Comparison of ENCODE assay signal across 21 cellular contexts in the genomic region with DNA sequence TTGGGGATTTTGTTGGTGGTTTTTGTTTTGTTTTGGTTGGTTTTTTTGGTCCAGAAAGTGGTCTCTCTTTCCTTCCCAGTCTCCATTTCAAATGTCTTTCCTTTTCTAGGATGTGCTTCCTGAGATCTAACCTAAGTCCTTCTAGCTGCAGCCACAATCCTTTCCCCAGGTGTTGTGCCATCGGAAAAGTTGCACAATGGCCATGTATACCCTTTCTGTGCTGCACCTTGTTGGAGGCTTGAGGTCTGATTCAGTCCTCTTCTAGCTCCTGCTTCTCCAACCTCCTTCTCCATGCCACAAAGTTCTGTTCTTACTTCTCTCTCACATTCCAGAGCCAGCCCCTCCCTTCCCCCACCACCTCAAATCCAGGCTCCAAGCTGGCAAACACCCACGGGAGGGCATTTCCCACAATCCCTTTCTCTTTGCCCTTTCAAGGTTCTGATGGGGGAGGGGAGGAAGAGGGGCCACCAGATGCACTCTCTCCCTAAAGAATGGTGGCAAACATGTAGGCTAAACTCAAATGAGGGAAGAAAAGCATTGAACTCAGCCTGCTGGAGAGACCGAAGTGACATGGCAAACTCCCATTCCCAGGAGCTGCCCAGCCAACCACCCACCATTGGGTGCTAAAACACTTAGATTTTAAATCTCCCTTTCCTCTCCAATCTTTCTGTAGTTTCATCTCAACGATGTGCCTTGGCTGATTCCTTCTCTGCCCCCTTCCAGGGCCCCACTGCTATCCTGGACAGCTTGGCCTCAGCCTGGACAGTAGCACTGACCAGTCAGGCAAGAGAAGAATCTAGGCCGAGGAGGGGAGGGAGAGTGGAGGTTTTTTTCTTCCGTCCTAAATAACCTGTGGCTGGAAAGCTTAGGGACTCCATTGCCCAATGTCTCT. TPM values are rescaled to one million over a fixed set of nuclear protein-coding genes. Genes with fewer than 3 reads are reported as not detected.
DNase-seq lines count a peak whose midpoint lies in the region; ATAC-seq, FAIRE-seq and TF ChIP-seq lines count a peak whose summit lies in the region.
"Had no signal": no experiment of that assay in that cellular context is flagged by ENCODE, and none has a peak within 500 bp of the region (broad histone marks: within the 10 kb centered on the region; RNA-seq: fewer than 3 reads in every experiment).

No MANE protein-coding gene starts in this region.

- H3K4me1 ChIP-seq in HepG2 (ENCODE audit: insufficient read depth, low read length) (peaks cover 90% of the 10 kb centered on the region), right lobe of liver (peaks cover 0 to 10% (median 0%) of the 10 kb centered on the region in 4 donors), PC-3 (ENCODE audit: insufficient read depth, low read length) (0 out of 2 replicates have a peak, but pooled peaks cover 5% of the 10 kb centered on the region)
- H3K4me1 ChIP-seq: SJCRH30 had no signal

- H3K79me2 ChIP-seq in HepG2 (ENCODE audit: insufficient read depth, low read length) (peaks cover 3% of the 10 kb centered on the region), PC-3 (ENCODE audit: low read length) (no peaks in the 10 kb centered on the region)

- H3F3A ChIP-seq in PC-3 (ENCODE audit: low read length, unreplicated experiment): no peaks in the 10 kb centered on the region

- in situ Hi-C loops in HepG2 (cut with HindIII; ENCODE audit: extremely low pct_ligation_motif_present, low pct_unique_long_range_greater_than_20kb): no loop called here

- H3K27ac ChIP-seq in HepG2 (ENCODE audit: extremely low read length, insufficient read depth, low read length) (no peak overlapping the region), right lobe of liver (no peak overlapping the region), temporal lobe (ENCODE audit: low read depth, low read length) (peak overlapping the region; percentile 98), PC-3 (ENCODE audit: low read length) (no peak overlapping the region)
- H3K27ac ChIP-seq: BLaER1 treated with 17β-estradiol and CSF1 and Interleukin-3, amounts not matched to agents 10 nM and 100 nM; PC-9; SJCRH30 had no signal

- H3K36me3 ChIP-seq in HepG2 (replicated peaks in 1 of 2; ENCODE audit: control insufficient read depth in 1 of 2, insufficient read depth in 2 of 2, low read length in 2 of 2) (no peaks in the 10 kb centered on the region; a peak in 1 of 5 replicates), right lobe of liver (no peaks in the 10 kb centered on the region), PC-3 (ENCODE audit: low read depth, low read length) (no peaks in the 10 kb centered on the region)
- H3K36me3 ChIP-seq: BLaER1 treated with 17β-estradiol and CSF1 and Interleukin-3, amounts not matched to agents 10 nM and 100 nM; SJCRH30 had no signal

- no peak for TF ChIP-seq CTCF in HepG2 (CRISPR knock-in tag; IDR thresholded peaks at IDR 0.05)
- TF ChIP-seq CTCF in right lobe of liver (IDR thresholded peaks at IDR 0.05): no peak
- no peak for TF ChIP-seq CTCF in nephron progenitor cell (IDR thresholded peaks at IDR 0.05)
- TF ChIP-seq CTCF in chondrocyte (IDR thresholded peaks at IDR 0.05): no peak
- no peak for TF ChIP-seq CTCF in PC-3 (conservative IDR thresholded peaks at IDR 0.05; ENCODE audit: low read depth, low read length)

- H3K4me2 ChIP-seq in HepG2 (ENCODE audit: low read depth, low read length) (peak overlapping the region; percentile 45), PC-3 (ENCODE audit: low read length) (no peak overlapping the region)
- H3K4me2 ChIP-seq: BLaER1 treated with 17β-estradiol and CSF1 and Interleukin-3, amounts not matched to agents 10 nM and 100 nM; PC-9 had no signal

- H3K27me3 Mint-ChIP-seq in nephron progenitor cell (ENCODE audit: low read depth, poor library complexity) (peaks cover 50% of the 10 kb centered on the region), chondrocyte (ENCODE audit: low read depth) (peaks cover 58% of the 10 kb centered on the region)
- peaks cover 52% of the 10 kb centered on the region for H3K27me3 Mint-ChIP-seq in activated CD8-positive, alpha-beta T cell treated with anti-CD3 and anti-CD28 coated beads, Interleukin-2, amount 10 ng/mL, durations not matched to agents 7 days and 5 days (ENCODE audit: low read depth)

- intact Hi-C loops in HepG2 (cut with micrococcal nuclease; ENCODE audit: unreplicated experiment): no loop called here
- intact Hi-C loops in right lobe of liver (cut with DNase I): no loop called here
- intact Hi-C loops in PC-3 (cut with micrococcal nuclease): no loop called here

- H3K4me3 Mint-ChIP-seq in nephron progenitor cell (peak overlapping the region; percentile 39), chondrocyte (ENCODE audit: unreplicated experiment) (no peak overlapping the region)
- H3K4me3 Mint-ChIP-seq in activated CD8-positive, alpha-beta T cell treated with anti-CD3 and anti-CD28 coated beads, Interleukin-2, amount 10 ng/mL, durations not matched to agents 7 days and 5 days: no peak overlapping the region

- no peak for FAIRE-seq in HepG2 (lab: Jason Lieb, UNC)
- FAIRE-seq: GM12892 had no signal

- CTCF ChIA-PET in HepG2 (lab: Yijun Ruan, JAX; ENCODE audit: low intra/inter-chr PET ratio, low total read pairs): no interaction called here
- CTCF ChIA-PET in activated CD8-positive, alpha-beta T cell treated with anti-CD3 and anti-CD28 coated beads, Interleukin-2, amount 10 ng/mL, durations not matched to agents 7 days and 5 days (lab: Charles Lee): interaction anchor here (1.3 to 27.5 kb wide), 4 partner anchors 11 to 59 kb away, joined by 3 to 617 read pairs (median 18); no protein-coding TSS in a partner anchor
- CTCF ChIA-PET in PC-3 (lab: Charles Lee): interaction anchor here (0.7 kb wide), 1 partner anchor 268 kb away, joined by 3 read pairs; no protein-coding TSS in a partner anchor

- H3K4me3 ChIP-seq in HepG2 (replicated peaks in 1 of 3; ENCODE audit: insufficient read depth in 1 of 3, low read depth in 2 of 3, low read length in 3 of 3) (no peak overlapping the region), right lobe of liver (no peak overlapping the region), PC-3 (ENCODE audit: low read length) (no peak overlapping the region)
- H3K4me3 ChIP-seq: BLaER1 treated with 17β-estradiol and CSF1 and Interleukin-3, amounts not matched to agents 10 nM and 100 nM; PC-9; SJCRH30 had no signal

- TF ChIP-seq RAD21 in HepG2 (CRISPR knock-in tag; IDR thresholded peaks at IDR 0.05): no peak

- H3K9me2 ChIP-seq in PC-3 (replicated peaks; ENCODE audit: low read length): no peaks in the 10 kb centered on the region

- H4K20me1 ChIP-seq in HepG2 (ENCODE audit: insufficient read depth, low read length) (no peaks in the 10 kb centered on the region), PC-3 (ENCODE audit: low read length) (no peaks in the 10 kb centered on the region)

- POLR2A ChIA-PET in HepG2 (lab: Yijun Ruan, JAX) (interaction anchor here (0.8 to 3.4 kb wide), 5 partner anchors 9 to 21 kb away, joined by 3 to 25 read pairs (median 4); no protein-coding TSS in a partner anchor), PC-3 (lab: Charles Lee; ENCODE audit: unreplicated experiment) (no interaction called here)
- POLR2A ChIA-PET in activated CD8-positive, alpha-beta T cell treated with anti-CD3 and anti-CD28 coated beads, Interleukin-2, amount 10 ng/mL, durations not matched to agents 7 days and 5 days (lab: Charles Lee): no interaction called here

- H3K9me3 Mint-ChIP-seq in nephron progenitor cell (no peaks in the 10 kb centered on the region), chondrocyte (ENCODE audit: low read depth) (no peaks in the 10 kb centered on the region)
- H3K9me3 Mint-ChIP-seq in activated CD8-positive, alpha-beta T cell treated with anti-CD3 and anti-CD28 coated beads, Interleukin-2, amount 10 ng/mL, durations not matched to agents 7 days and 5 days (ENCODE audit: insufficient read depth): no peaks in the 10 kb centered on the region

- H3K9ac ChIP-seq in HepG2 (ENCODE audit: insufficient read depth, low read depth, low read length) (no peak overlapping the region), PC-3 (ENCODE audit: low read length) (no peak overlapping the region)
- H3K9ac ChIP-seq: BLaER1 treated with 17β-estradiol and CSF1 and Interleukin-3, amounts not matched to agents 10 nM and 100 nM had no signal

- H3K4me1 Mint-ChIP-seq in nephron progenitor cell (peaks cover 41% of the 10 kb centered on the region), chondrocyte (ENCODE audit: low read depth) (peaks cover 11% of the 10 kb centered on the region)
- peaks cover 14% of the 10 kb centered on the region for H3K4me1 Mint-ChIP-seq in activated CD8-positive, alpha-beta T cell treated with anti-CD3 and anti-CD28 coated beads, Interleukin-2, amount 10 ng/mL, durations not matched to agents 7 days and 5 days (ENCODE audit: low read depth)

- H2AFZ ChIP-seq in HepG2 (ENCODE audit: low read length): no peak overlapping the region
- H2AFZ ChIP-seq in PC-3 (ENCODE audit: low read length): no peak overlapping the region
- H2AFZ ChIP-seq: PC-9 had no signal

- no peaks in the 10 kb centered on the region for H3K9me3 ChIP-seq in HepG2 (ENCODE audit: low read length)
- no peaks in the 10 kb centered on the region for H3K9me3 ChIP-seq in right lobe of liver
- H3K9me3 ChIP-seq in PC-3 (ENCODE audit: low read length): no peaks in the 10 kb centered on the region
- H3K9me3 ChIP-seq: BLaER1 treated with 17β-estradiol and CSF1 and Interleukin-3, amounts not matched to agents 10 nM and 100 nM; SJCRH30 had no signal

- WGBS in HepG2 (ENCODE audit: low lambda C conversion rate): 53% methylated on average over 6 of the region's 6 CpGs
- 58% methylated on average over 5 of the region's 6 CpGs for WGBS in right lobe of liver (ENCODE audit: insufficient coverage, low coverage, low lambda C conversion rate, missing lambda C conversion rate)

- H3K27ac Mint-ChIP-seq in nephron progenitor cell: peak overlapping the region; percentile 8
- H3K27ac Mint-ChIP-seq in chondrocyte (ENCODE audit: unreplicated experiment): no peak overlapping the region
- H3K27ac Mint-ChIP-seq in activated CD8-positive, alpha-beta T cell treated with anti-CD3 and anti-CD28 coated beads, Interleukin-2, amount 10 ng/mL, durations not matched to agents 7 days and 5 days: no peak overlapping the region

- DNase-seq in HepG2 (ENCODE audit: low spot score) (no peak), right lobe of liver (no peak), hippocampal formation (lab: John Stamatoyannopoulos, UW) (peak; percentile 28 to 45), nephron progenitor cell (no peak), chondrocyte (ENCODE audit: low spot score) (no peak), PC-3 (no peak)
- no peak for DNase-seq in activated CD8-positive, alpha-beta T cell treated with anti-CD3 and anti-CD28 coated beads, Interleukin-2, amount 10 ng/mL, durations not matched to agents 7 days and 5 days
- DNase-seq: 8988T, H7, KBM-7, MV-4-11, NCI-H1417, NCI-H1930, NCI-H2171 treated with DMSO at 0.1 percent for 48 hours, NCI-H748 treated with DMSO at 0.1 percent for 48 hours, PC-9, SJCRH30 had no signal

- TSS peak; percentile 27 for BruUV-seq in HepG2 (replicated peaks; lab: Mats Ljungman, UMichigan)
- no TSS peak for BruUV-seq in PC-3 (replicated peaks; lab: Mats Ljungman, UMichigan)

- H3K36me3 Mint-ChIP-seq in nephron progenitor cell (ENCODE audit: low read depth) (no peaks in the 10 kb centered on the region), chondrocyte (ENCODE audit: low read depth) (no peaks in the 10 kb centered on the region)
- H3K36me3 Mint-ChIP-seq in activated CD8-positive, alpha-beta T cell treated with anti-CD3 and anti-CD28 coated beads, Interleukin-2, amount 10 ng/mL, durations not matched to agents 7 days and 5 days (ENCODE audit: low read depth): no peaks in the 10 kb centered on the region

- TF ChIP-seq EP300 in HepG2 (IDR thresholded peaks at IDR 0.05; ENCODE audit: low read depth in 2 of 2, low read length in 2 of 2) (no peak), HepG2 (CRISPR knock-in tag; IDR thresholded peaks at IDR 0.05; ENCODE audit: borderline replicate concordance) (no peak)

- TF ChIP-seq POLR2A in HepG2 (IDR thresholded peaks at IDR 0.05; ENCODE audit: insufficient read depth in 1 of 2, low read depth in 2 of 2, low read length in 2 of 2): no peak
- no peak for TF ChIP-seq POLR2A in right lobe of liver (IDR thresholded peaks at IDR 0.05)

- ATAC-seq in HepG2 (no peak), right lobe of liver (no peak), PC-3 (no peak)
- ATAC-seq in activated CD8-positive, alpha-beta T cell treated with anti-CD3 and anti-CD28 coated beads, Interleukin-2, amount 10 ng/mL, durations not matched to agents 7 days and 5 days: no peak

- H3K27me3 ChIP-seq in HepG2 (ENCODE audit: control insufficient read depth in 1 of 2, insufficient read depth in 2 of 2, low read length in 2 of 2) (no peaks in the 10 kb centered on the region; a peak in 1 of 5 replicates), right lobe of liver (no peaks in the 10 kb centered on the region), PC-3 (ENCODE audit: low read length) (peaks cover 77% of the 10 kb centered on the region)

RNA-seq across cellular contexts. Expression of a gene that starts 2.9 kb away (rescaled TPM):
- 4.1 and 4.4 TPM in 2 replicates for total RNA-seq in HepG2 (2016; rRNA removed; fragmentation: Illumina TruSeq; extraction: Trizol)
- 1.3 and 1.6 TPM in 2 replicates for total RNA-seq in HepG2 (2016; cell fraction: cytosol; rRNA removed; fragmentation: Illumina TruSeq; extraction: Trizol; ENCODE audit: low read depth)
- total RNA-seq in HepG2 (2016; cell fraction: insoluble cytoplasmic fraction; rRNA removed; fragmentation: Illumina TruSeq; extraction: Trizol): 3.2 and 4.0 TPM in 2 replicates
- 3.8 and 4.4 TPM in 2 replicates for total RNA-seq in HepG2 (2016; cell fraction: membrane; rRNA removed; fragmentation: Illumina TruSeq; extraction: Trizol)
- 8.4 and 9.2 TPM in 2 replicates for total RNA-seq in HepG2 (2016; cell fraction: nucleus; rRNA removed; fragmentation: Illumina TruSeq; extraction: Trizol)
- 9.9 and 10.3 TPM in 2 replicates for polyA plus RNA-seq in HepG2 (2011; rRNA removed)
- polyA plus RNA-seq in HepG2 (2011; cell fraction: cytosol; rRNA removed): 5.4 and 7.7 TPM in 2 replicates
- 16.5 and 20.7 TPM in 2 replicates for polyA plus RNA-seq in HepG2 (2011; cell fraction: nucleus; rRNA removed)
- polyA plus RNA-seq in HepG2 (2012): 3.2 and 4.8 TPM in 2 replicates
- 1.4 and 1.8 TPM in 2 replicates for polyA plus RNA-seq in HepG2 (2016; cell fraction: cytosol; fragmentation: Illumina TruSeq; extraction: Trizol; ENCODE audit: low read depth)
- polyA plus RNA-seq in HepG2 (2016; cell fraction: insoluble cytoplasmic fraction; fragmentation: Illumina TruSeq; extraction: Trizol; ENCODE audit: low read depth): 6.3 and 7.5 TPM in 2 replicates
- 3.7 and 3.9 TPM in 2 replicates for polyA plus RNA-seq in HepG2 (2016; cell fraction: membrane; fragmentation: Illumina TruSeq; extraction: Trizol; ENCODE audit: low read depth)
- 20.4 and 22.0 TPM in 2 replicates for polyA plus RNA-seq in HepG2 (2016; cell fraction: nucleus; fragmentation: Illumina TruSeq; extraction: Trizol; ENCODE audit: insufficient read depth, low read depth)
- 34.8 TPM in 1 of 2 replicates, not detected in the other for polyA minus RNA-seq in HepG2 (2011; rRNA and poly(A)+ RNA removed; ENCODE audit: low replicate concordance)
- polyA minus RNA-seq in HepG2 (2011; cell fraction: cytosol; rRNA and poly(A)+ RNA removed): 4.8 and 5.5 TPM in 2 replicates
- polyA minus RNA-seq in HepG2 (2011; cell fraction: nucleus; rRNA and poly(A)+ RNA removed): 6.7 and 8.1 TPM in 2 replicates
- total RNA-seq in right lobe of liver: 1 to 10 TPM in 2 of 6 experiments, under 1 TPM in 3, not detected in 1; 0.23 to 3.1 (median 0.31) TPM
- total RNA-seq in temporal lobe: 5.9 TPM
- not detected in 3 replicates for total RNA-seq in chondrocyte
- not detected for total RNA-seq in activated CD8-positive, alpha-beta T cell treated with anti-CD3 and anti-CD28 coated beads, Interleukin-2, amount 10 ng/mL, durations not matched to agents 7 days and 5 days
- 0.15 TPM in 1 of 2 replicates, not detected in the other for total RNA-seq in PC-3 (2014; rRNA removed)
- total RNA-seq: H7, NCI-H460, PC-9 had no signal

RNA-seq across cellular contexts. Expression of a gene that starts 14.3 kb away (rescaled TPM):
- not detected in 2 replicates for total RNA-seq in HepG2 (2016; rRNA removed; fragmentation: Illumina TruSeq; extraction: Trizol)
- total RNA-seq in HepG2 (2016; cell fraction: cytosol; rRNA removed; fragmentation: Illumina TruSeq; extraction: Trizol; ENCODE audit: low read depth): not detected in 2 replicates
- total RNA-seq in HepG2 (2016; cell fraction: insoluble cytoplasmic fraction; rRNA removed; fragmentation: Illumina TruSeq; extraction: Trizol): not detected in 2 replicates
- total RNA-seq in HepG2 (2016; cell fraction: membrane; rRNA removed; fragmentation: Illumina TruSeq; extraction: Trizol): not detected in 2 replicates
- not detected in 2 replicates for total RNA-seq in HepG2 (2016; cell fraction: nucleus; rRNA removed; fragmentation: Illumina TruSeq; extraction: Trizol)
- not detected in 2 replicates for polyA plus RNA-seq in HepG2 (2011; rRNA removed)
- polyA plus RNA-seq in HepG2 (2011; cell fraction: cytosol; rRNA removed): 0.01 TPM in 1 of 2 replicates, not detected in the other
- polyA plus RNA-seq in HepG2 (2011; cell fraction: nucleus; rRNA removed): 0.03 and 0.06 TPM in 2 replicates
- polyA plus RNA-seq in HepG2 (2012): not detected in 2 replicates
- not detected in 2 replicates for polyA plus RNA-seq in HepG2 (2016; cell fraction: cytosol; fragmentation: Illumina TruSeq; extraction: Trizol; ENCODE audit: low read depth)
- not detected in 2 replicates for polyA plus RNA-seq in HepG2 (2016; cell fraction: insoluble cytoplasmic fraction; fragmentation: Illumina TruSeq; extraction: Trizol; ENCODE audit: low read depth)
- polyA plus RNA-seq in HepG2 (2016; cell fraction: membrane; fragmentation: Illumina TruSeq; extraction: Trizol; ENCODE audit: low read depth): not detected in 2 replicates
- polyA plus RNA-seq in HepG2 (2016; cell fraction: nucleus; fragmentation: Illumina TruSeq; extraction: Trizol; ENCODE audit: insufficient read depth, low read depth): not detected in 2 replicates
- polyA minus RNA-seq in HepG2 (2011; rRNA and poly(A)+ RNA removed; ENCODE audit: low replicate concordance): not detected in 2 replicates
- polyA minus RNA-seq in HepG2 (2011; cell fraction: cytosol; rRNA and poly(A)+ RNA removed): not detected in 2 replicates
- polyA minus RNA-seq in HepG2 (2011; cell fraction: nucleus; rRNA and poly(A)+ RNA removed): not detected in 2 replicates
- total RNA-seq in right lobe of liver: not detected
- total RNA-seq in temporal lobe: 10.6 TPM
- total RNA-seq in chondrocyte: not detected in 3 replicates
- total RNA-seq in activated CD8-positive, alpha-beta T cell treated with anti-CD3 and anti-CD28 coated beads, Interleukin-2, amount 10 ng/mL, durations not matched to agents 7 days and 5 days: not detected
- total RNA-seq in PC-3 (2014; rRNA removed): not detected in 2 replicates
- total RNA-seq: H7, NCI-H460, PC-9, SJCRH30 had no signal

RNA-seq across cellular contexts. Expression of a gene that starts 31.3 kb away (rescaled TPM):
- total RNA-seq in HepG2 (2016; rRNA removed; fragmentation: Illumina TruSeq; extraction: Trizol) (8.0 and 24.0 TPM in 2 replicates), right lobe of liver (10 to 100 TPM; 27.5 to 45.7 (median 29.4) TPM), temporal lobe (43.5 TPM), chondrocyte (19.5 to 27.3 TPM (median 25.3 TPM) in 3 replicates), PC-3 (2014; rRNA removed) (37.1 and 49.1 TPM in 2 replicates)
- total RNA-seq in HepG2 (2016; cell fraction: cytosol; rRNA removed; fragmentation: Illumina TruSeq; extraction: Trizol; ENCODE audit: low read depth): 1.8 and 1.9 TPM in 2 replicates
- 7.7 and 25.9 TPM in 2 replicates for total RNA-seq in HepG2 (2016; cell fraction: insoluble cytoplasmic fraction; rRNA removed; fragmentation: Illumina TruSeq; extraction: Trizol)
- total RNA-seq in HepG2 (2016; cell fraction: membrane; rRNA removed; fragmentation: Illumina TruSeq; extraction: Trizol): 3.4 and 4.0 TPM in 2 replicates
- total RNA-seq in HepG2 (2016; cell fraction: nucleus; rRNA removed; fragmentation: Illumina TruSeq; extraction: Trizol): 24.1 and 29.5 TPM in 2 replicates
- 41.0 and 52.1 TPM in 2 replicates for polyA plus RNA-seq in HepG2 (2011; rRNA removed)
- polyA plus RNA-seq in HepG2 (2011; cell fraction: cytosol; rRNA removed): 36.7 and 58.5 TPM in 2 replicates
- 81.8 and 93.4 TPM in 2 replicates for polyA plus RNA-seq in HepG2 (2011; cell fraction: nucleus; rRNA removed)
- 24.4 and 32.1 TPM in 2 replicates for polyA plus RNA-seq in HepG2 (2012)
- polyA plus RNA-seq in HepG2 (2016; cell fraction: cytosol; fragmentation: Illumina TruSeq; extraction: Trizol; ENCODE audit: low read depth): 1.6 and 1.8 TPM in 2 replicates
- 7.6 and 8.9 TPM in 2 replicates for polyA plus RNA-seq in HepG2 (2016; cell fraction: insoluble cytoplasmic fraction; fragmentation: Illumina TruSeq; extraction: Trizol; ENCODE audit: low read depth)
- 2.6 and 3.2 TPM in 2 replicates for polyA plus RNA-seq in HepG2 (2016; cell fraction: membrane; fragmentation: Illumina TruSeq; extraction: Trizol; ENCODE audit: low read depth)
- polyA plus RNA-seq in HepG2 (2016; cell fraction: nucleus; fragmentation: Illumina TruSeq; extraction: Trizol; ENCODE audit: insufficient read depth, low read depth): 46.1 TPM in 2 replicates
- 27.5 and 60.2 TPM in 2 replicates for polyA minus RNA-seq in HepG2 (2011; rRNA and poly(A)+ RNA removed; ENCODE audit: low replicate concordance)
- polyA minus RNA-seq in HepG2 (2011; cell fraction: cytosol; rRNA and poly(A)+ RNA removed): 25.5 and 26.7 TPM in 2 replicates
- 11.6 and 14.0 TPM in 2 replicates for polyA minus RNA-seq in HepG2 (2011; cell fraction: nucleus; rRNA and poly(A)+ RNA removed)
- 10 to 100 TPM; 41.7 to 44.4 TPM for total RNA-seq in activated CD8-positive, alpha-beta T cell treated with anti-CD3 and anti-CD28 coated beads, Interleukin-2, amount 10 ng/mL, durations not matched to agents 7 days and 5 days

RNA-seq across cellular contexts. Expression of a gene that starts 35.3 kb away (rescaled TPM):
- total RNA-seq in HepG2 (2016; rRNA removed; fragmentation: Illumina TruSeq; extraction: Trizol) (2.9 and 4.6 TPM in 2 replicates), right lobe of liver (1 to 10 TPM; 3.3 to 4.7 (median 3.9) TPM), temporal lobe (5.9 TPM), chondrocyte (5.7 to 6.9 TPM (median 6.5 TPM) in 3 replicates), PC-3 (2014; rRNA removed) (6.7 and 6.9 TPM in 2 replicates)
- 0.53 and 0.61 TPM in 2 replicates for total RNA-seq in HepG2 (2016; cell fraction: cytosol; rRNA removed; fragmentation: Illumina TruSeq; extraction: Trizol; ENCODE audit: low read depth)
- total RNA-seq in HepG2 (2016; cell fraction: insoluble cytoplasmic fraction; rRNA removed; fragmentation: Illumina TruSeq; extraction: Trizol): 2.7 and 4.5 TPM in 2 replicates
- total RNA-seq in HepG2 (2016; cell fraction: membrane; rRNA removed; fragmentation: Illumina TruSeq; extraction: Trizol): 1.7 and 2.0 TPM in 2 replicates
- total RNA-seq in HepG2 (2016; cell fraction: nucleus; rRNA removed; fragmentation: Illumina TruSeq; extraction: Trizol): 4.9 and 5.7 TPM in 2 replicates
- 3.4 TPM in 2 replicates for polyA plus RNA-seq in HepG2 (2011; rRNA removed)
- 2.0 and 2.9 TPM in 2 replicates for polyA plus RNA-seq in HepG2 (2011; cell fraction: cytosol; rRNA removed)
- polyA plus RNA-seq in HepG2 (2011; cell fraction: nucleus; rRNA removed): 2.3 and 3.2 TPM in 2 replicates
- 3.1 and 4.0 TPM in 2 replicates for polyA plus RNA-seq in HepG2 (2012)
- polyA plus RNA-seq in HepG2 (2016; cell fraction: cytosol; fragmentation: Illumina TruSeq; extraction: Trizol; ENCODE audit: low read depth): 0.49 and 0.60 TPM in 2 replicates
- polyA plus RNA-seq in HepG2 (2016; cell fraction: insoluble cytoplasmic fraction; fragmentation: Illumina TruSeq; extraction: Trizol; ENCODE audit: low read depth): 3.1 and 3.3 TPM in 2 replicates
- 1.3 and 1.6 TPM in 2 replicates for polyA plus RNA-seq in HepG2 (2016; cell fraction: membrane; fragmentation: Illumina TruSeq; extraction: Trizol; ENCODE audit: low read depth)
- polyA plus RNA-seq in HepG2 (2016; cell fraction: nucleus; fragmentation: Illumina TruSeq; extraction: Trizol; ENCODE audit: insufficient read depth, low read depth): 7.6 and 8.5 TPM in 2 replicates
- 0.89 and 4.2 TPM in 2 replicates for polyA minus RNA-seq in HepG2 (2011; rRNA and poly(A)+ RNA removed; ENCODE audit: low replicate concordance)
- 2.1 and 2.4 TPM in 2 replicates for polyA minus RNA-seq in HepG2 (2011; cell fraction: cytosol; rRNA and poly(A)+ RNA removed)
- polyA minus RNA-seq in HepG2 (2011; cell fraction: nucleus; rRNA and poly(A)+ RNA removed): 4.0 and 5.3 TPM in 2 replicates
- total RNA-seq in activated CD8-positive, alpha-beta T cell treated with anti-CD3 and anti-CD28 coated beads, Interleukin-2, amount 10 ng/mL, durations not matched to agents 7 days and 5 days: 1 to 10 TPM; 4.2 to 4.5 TPM

RNA-seq across cellular contexts. Expression of a gene that starts 48.5 kb away (rescaled TPM):
- not detected in 2 replicates for total RNA-seq in HepG2 (2016; rRNA removed; fragmentation: Illumina TruSeq; extraction: Trizol)
- not detected in 2 replicates for total RNA-seq in HepG2 (2016; cell fraction: cytosol; rRNA removed; fragmentation: Illumina TruSeq; extraction: Trizol; ENCODE audit: low read depth)
- total RNA-seq in HepG2 (2016; cell fraction: insoluble cytoplasmic fraction; rRNA removed; fragmentation: Illumina TruSeq; extraction: Trizol): 0.02 TPM in 1 of 2 replicates, not detected in the other
- total RNA-seq in HepG2 (2016; cell fraction: membrane; rRNA removed; fragmentation: Illumina TruSeq; extraction: Trizol): 0.03 TPM in 1 of 2 replicates, not detected in the other
- total RNA-seq in HepG2 (2016; cell fraction: nucleus; rRNA removed; fragmentation: Illumina TruSeq; extraction: Trizol): not detected in 2 replicates
- polyA plus RNA-seq in HepG2 (2011; rRNA removed): 0.16 TPM in 2 replicates
- polyA plus RNA-seq in HepG2 (2011; cell fraction: cytosol; rRNA removed): 0.04 and 0.16 TPM in 2 replicates
- 0.50 and 1.3 TPM in 2 replicates for polyA plus RNA-seq in HepG2 (2011; cell fraction: nucleus; rRNA removed)
- 0.16 and 0.95 TPM in 2 replicates for polyA plus RNA-seq in HepG2 (2012)
- polyA plus RNA-seq in HepG2 (2016; cell fraction: cytosol; fragmentation: Illumina TruSeq; extraction: Trizol; ENCODE audit: low read depth): not detected in 2 replicates
- polyA plus RNA-seq in HepG2 (2016; cell fraction: insoluble cytoplasmic fraction; fragmentation: Illumina TruSeq; extraction: Trizol; ENCODE audit: low read depth): not detected in 2 replicates
- polyA plus RNA-seq in HepG2 (2016; cell fraction: membrane; fragmentation: Illumina TruSeq; extraction: Trizol; ENCODE audit: low read depth): not detected in 2 replicates
- not detected in 2 replicates for polyA plus RNA-seq in HepG2 (2016; cell fraction: nucleus; fragmentation: Illumina TruSeq; extraction: Trizol; ENCODE audit: insufficient read depth, low read depth)
- polyA minus RNA-seq in HepG2 (2011; rRNA and poly(A)+ RNA removed; ENCODE audit: low replicate concordance): 0.07 and 0.44 TPM in 2 replicates
- 0.18 and 0.79 TPM in 2 replicates for polyA minus RNA-seq in HepG2 (2011; cell fraction: cytosol; rRNA and poly(A)+ RNA removed)
- polyA minus RNA-seq in HepG2 (2011; cell fraction: nucleus; rRNA and poly(A)+ RNA removed): 0.26 and 0.37 TPM in 2 replicates
- 1 to 10 TPM in 1 of 6 experiments, under 1 TPM in 5; 0.22 to 1.7 (median 0.36) TPM for total RNA-seq in right lobe of liver
- 93.2 TPM for total RNA-seq in temporal lobe
- 1.3 to 3.9 TPM (median 2.9 TPM) in 3 replicates for total RNA-seq in chondrocyte
- total RNA-seq in activated CD8-positive, alpha-beta T cell treated with anti-CD3 and anti-CD28 coated beads, Interleukin-2, amount 10 ng/mL, durations not matched to agents 7 days and 5 days: not detected
- not detected in 2 replicates for total RNA-seq in PC-3 (2014; rRNA removed)

Comparison
In these comparisons a context has a peak if more than half of its experiments do, and no peak if none do; other contexts are left out.
1. DNase-seq: peak in hippocampal formation (2 of 2); none in HepG2 (single experiment), right lobe of liver (0 of 3), nephron progenitor cell (single experiment), chondrocyte (single experiment), activated CD8-positive, alpha-beta T cell treated with anti-CD3 and anti-CD28 coated beads, Interleukin-2, amount 10 ng/mL, durations not matched to agents 7 days and 5 days (single experiment) and PC-3 (single experiment).
2. RNA of a gene that starts 14.3 kb away (total RNA-seq): 10.6 TPM in temporal lobe (single experiment); not detected in activated CD8-positive, alpha-beta T cell treated with anti-CD3 and anti-CD28 coated beads, Interleukin-2, amount 10 ng/mL, durations not matched to agents 7 days and 5 days, not detected in HepG2, not detected in right lobe of liver, not detected in chondrocyte and not detected in PC-3; every median in the first group is over 10 times any median in the second.